28 cellular contexts compared by ENCODE assay signal in the genomic region with DNA sequence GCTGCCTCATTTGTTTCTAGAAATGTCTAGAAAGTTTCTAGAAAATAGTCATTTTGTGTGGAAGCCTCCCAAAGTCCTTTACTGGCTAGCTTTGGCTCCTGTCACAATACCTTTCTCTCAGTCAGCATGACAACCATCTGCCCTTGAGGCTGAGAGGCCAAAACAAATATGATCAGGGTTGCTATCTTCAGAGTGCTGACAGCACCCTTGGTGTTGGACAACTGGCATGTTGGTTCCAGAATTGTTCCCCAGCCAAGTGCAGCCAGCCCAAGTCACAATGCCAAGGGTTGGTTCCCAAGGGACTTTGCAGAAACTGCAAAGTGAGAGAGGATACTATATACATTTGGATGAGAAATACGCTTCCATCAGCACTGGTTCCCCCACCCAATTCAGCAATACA.
"Had no signal": no experiment of that assay in that cellular context is flagged by ENCODE, and none has a peak within 500 bp of the region (broad histone marks: within the 10 kb centered on the region; RNA-seq: fewer than 3 reads in every experiment).

No MANE protein-coding gene starts in this region.

- H3K9me3 ChIP-seq: ascending aorta, Peyer's patch had no signal

- H3K4me1 ChIP-seq: Peyer's patch had no signal

- H3K4me1 Mint-ChIP-seq: activated CD4-positive, alpha-beta T cell treated with anti-CD3 and anti-CD28 coated beads, Interleukin-2, amount 10 ng/mL, durations not matched to agents 7 days and 5 days; activated naive CD8-positive, alpha-beta T cell treated with anti-CD3 and anti-CD28 coated beads, Interleukin-2, amount 50 U/mL, for 24 hours; brain; T-helper 17 cell had no signal

- H3K36me3 Mint-ChIP-seq: activated CD4-positive, alpha-beta memory T cell treated with anti-CD3 and anti-CD28 coated beads for 36 hours; activated naive CD4-positive, alpha-beta T cell treated with anti-CD3 and anti-CD28 coated beads, Interleukin-2, amount 50 U/mL, for 72 hours; brain had no signal

- H3K36me3 ChIP-seq: ascending aorta, Peyer's patch had no signal

- FAIRE-seq: TTC549 had no signal

- H3K27me3 Mint-ChIP-seq: activated CD4-positive, alpha-beta memory T cell treated with anti-CD3 and anti-CD28 coated beads for 36 hours; brain had no signal

- H3K4me3 ChIP-seq: ascending aorta, Peyer's patch had no signal

- H3K27ac Mint-ChIP-seq: activated CD4-positive, alpha-beta memory T cell treated with anti-CD3 and anti-CD28 coated beads for 36 hours; activated CD4-positive, alpha-beta T cell treated with anti-CD3 and anti-CD28 coated beads, Interleukin-2, amount 10 ng/mL, durations not matched to agents 7 days and 5 days; activated naive CD4-positive, alpha-beta T cell treated with anti-CD3 and anti-CD28 coated beads, Interleukin-2, amount 50 U/mL, for 72 hours; activated naive CD8-positive, alpha-beta T cell treated with anti-CD3 and anti-CD28 coated beads, Interleukin-2, amount 50 U/mL, for 24 hours; brain; T-helper 17 cell had no signal

- ATAC-seq: activated naive CD4-positive, alpha-beta T cell treated with anti-CD3 and anti-CD28 coated beads, Interleukin-2, amount 50 U/mL, for 72 hours; activated naive CD8-positive, alpha-beta T cell treated with anti-CD3 and anti-CD28 coated beads, Interleukin-2, amount 50 U/mL, for 24 hours; activated T-cell treated with anti-CD3 and anti-CD28 coated beads, Interleukin-2, amount 50 U/mL, for 4 hours; T-helper 17 cell had no signal

- H3K27ac ChIP-seq: ascending aorta, Peyer's patch, RWPE1, VCaP had no signal

- H3K4me3 Mint-ChIP-seq: activated CD4-positive, alpha-beta memory T cell treated with anti-CD3 and anti-CD28 coated beads for 36 hours; activated CD4-positive, alpha-beta T cell treated with anti-CD3 and anti-CD28 coated beads, Interleukin-2, amount 10 ng/mL, durations not matched to agents 7 days and 5 days; activated naive CD8-positive, alpha-beta T cell treated with anti-CD3 and anti-CD28 coated beads, Interleukin-2, amount 50 U/mL, for 24 hours; activated T-cell treated with anti-CD3 and anti-CD28 coated beads, Interleukin-2, amount 50 U/mL, for 4 hours; brain; T-helper 17 cell had no signal

- H3K27me3 ChIP-seq: ascending aorta, Peyer's patch had no signal

- DNase-seq: activated CD4-positive, alpha-beta memory T cell treated with anti-CD3 and anti-CD28 coated beads for 36 hours; activated CD4-positive, alpha-beta T cell treated with anti-CD3 and anti-CD28 coated beads, Interleukin-2, amount 10 ng/mL, durations not matched to agents 7 days and 5 days; activated CD4-positive, CD25-positive, alpha-beta regulatory T cell; activated CD8-positive, alpha-beta memory T cell treated with anti-CD3 and anti-CD28 coated beads for 24 hours; activated effector memory CD4-positive, alpha-beta T cell treated with anti-CD3 and anti-CD28 coated beads, Interleukin-2, amount 50 U/mL, for 16 hours; activated naive CD4-positive, alpha-beta T cell treated with Interleukin-2 at 50 U/mL for 16 hours; activated naive CD8-positive, alpha-beta T cell treated with anti-CD3 and anti-CD28 coated beads, Interleukin-2, amount 50 U/mL, for 24 hours; activated T-cell treated with anti-CD3 and anti-CD28 coated beads, Interleukin-2, amount 50 U/mL, for 4 hours; amniotic stem cell; IMR-90; Kasumi-1; KBM-7; NCI-H1105 treated with DMSO at 0.1 percent for 48 hours; NCI-H1436 treated with DMSO at 0.1 percent for 48 hours; NCI-H187; NCI-H2081 treated with DMSO at 0.1 percent for 48 hours; NCI-H446; NCI-H524; Peyer's patch; SHP77 treated with DMSO at 0.1 percent for 48 hours; T-helper 17 cell; T-helper 9 cell had no signal

- H3K9me3 Mint-ChIP-seq: activated CD4-positive, alpha-beta memory T cell treated with anti-CD3 and anti-CD28 coated beads for 36 hours; activated naive CD8-positive, alpha-beta T cell treated with anti-CD3 and anti-CD28 coated beads, Interleukin-2, amount 50 U/mL, for 24 hours; activated T-cell treated with anti-CD3 and anti-CD28 coated beads, Interleukin-2, amount 50 U/mL, for 4 hours had no signal
